29 cellular contexts compared by ENCODE assay signal in genomic region chr11:124977006-124977405, GRCh38. TPM values are rescaled to one million over a fixed set of nuclear protein-coding genes. Genes with fewer than 3 reads are reported as not detected.
"Had no signal": no experiment of that assay in that cellular context is flagged by ENCODE, and none has a peak within 500 bp of the region (broad histone marks: within the 10 kb centered on the region; RNA-seq: fewer than 3 reads in every experiment).

No MANE protein-coding gene starts in this region.

- H3K4me1 ChIP-seq: esophagus muscularis mucosa, foreskin keratinocyte, left lung, tibial artery had no signal

- H3K4me2 ChIP-seq: neural progenitor cell had no signal

- ATAC-seq: activated T-cell treated with anti-CD3 and anti-CD28 coated beads, Interleukin-2, amount 50 U/mL, for 4 hours; foreskin keratinocyte; left lung; naive thymus-derived CD8-positive, alpha-beta T cell; sciatic nerve; stimulated activated effector memory CD8-positive, alpha-beta T cell treated with anti-CD3 and anti-CD28 coated beads, Interleukin-12 subunit alpha, Interleukin-12 subunit beta, amount 100 ng/mL, for 72 hours; stimulated activated naive CD8-positive, alpha-beta T cell treated with anti-CD3 and anti-CD28 coated beads, Interleukin-15, amount 100 ng/mL, for 72 hours; WTC11 had no signal

- H3K27me3 ChIP-seq: cardiac muscle cell, esophagus muscularis mucosa, foreskin keratinocyte, left lung, neural progenitor cell, tibial artery had no signal

- H3K4me3 ChIP-seq: cardiac muscle cell, esophagus muscularis mucosa, left lung, lung, neural progenitor cell, tibial artery had no signal

- H3K9ac ChIP-seq: neural progenitor cell had no signal

- H3K27ac ChIP-seq: cardiac muscle cell, esophagus muscularis mucosa, foreskin keratinocyte, left lung, neural progenitor cell, tibial artery had no signal

- H3K36me3 ChIP-seq: cardiac muscle cell, esophagus muscularis mucosa, left lung, neural progenitor cell, tibial artery had no signal

- H3K9me3 ChIP-seq: tibial artery had no signal

- FAIRE-seq: small intestine had no signal

- DNase-seq: activated CD4-positive, alpha-beta T cell treated with anti-CD3 and anti-CD28 coated beads, Interleukin-2, amount 50 U/mL, for 4 hours; activated CD8-positive, alpha-beta memory T cell treated with anti-CD3 and anti-CD28 coated beads, Interleukin-2, amount 50 U/mL, for 48 hours; activated naive CD4-positive, alpha-beta T cell; activated naive CD8-positive, alpha-beta T cell treated with anti-CD3 and anti-CD28 coated beads for 36 hours; activated T-cell treated with anti-CD3 and anti-CD28 coated beads, Interleukin-2, amount 50 U/mL, for 4 hours; amniotic stem cell; effector memory CD4-positive, alpha-beta T cell; foreskin keratinocyte; kidney glomerular epithelial cell; left lung; posterior cingulate gyrus; small intestine; stimulated activated CD4-positive, alpha-beta T cell treated with anti-CD3 and anti-CD28 coated beads, Interleukin-2, amount 100 ng/mL, for 24 hours; stimulated activated naive CD8-positive, alpha-beta T cell treated with anti-CD3 and anti-CD28 coated beads, Interleukin-15, amount 100 ng/mL, for 72 hours; T1000; tibial artery had no signal

- H2AFZ ChIP-seq: neural progenitor cell had no signal

RNA-seq across cellular contexts. Expression of gene HEPACAM, which starts 41.2 kb away (rescaled TPM):
- total RNA-seq: activated CD8-positive, alpha-beta memory T cell treated with anti-CD3 and anti-CD28 coated beads for 36 hours; activated naive CD8-positive, alpha-beta T cell treated with anti-CD3 and anti-CD28 coated beads for 36 hours; activated T-cell treated with anti-CD3 and anti-CD28 coated beads, Interleukin-2, amount 50 U/mL, for 4 hours; activated T-helper 2 cell treated with anti-CD3 and anti-CD28 coated beads, Interferon-gamma antibody, Interleukin-2, Interleukin-4, amounts not matched to agents 10 μg/mL and 5 μg/mL and 100 μg/mL, durations not matched to agents 14 hours and 24 hours and 36 hours; chondrocyte; foreskin keratinocyte; left lung; lung; naive thymus-derived CD8-positive, alpha-beta T cell; T-helper 1 cell treated with Interleukin-12 subunit alpha and Interleukin-12 subunit beta and Interleukin-4 antibody, amounts not matched to agents 30 ng/mL and 1 ng/mL, for 36 hours; WTC11 had no signal
- polyA plus RNA-seq: cardiac muscle cell; foreskin keratinocyte; naive thymus-derived CD8-positive, alpha-beta T cell had no signal

RNA-seq across cellular contexts. Expression of gene HEPN1, which starts 58.0 kb away (rescaled TPM):
- total RNA-seq: activated CD8-positive, alpha-beta memory T cell treated with anti-CD3 and anti-CD28 coated beads for 36 hours; activated naive CD8-positive, alpha-beta T cell treated with anti-CD3 and anti-CD28 coated beads for 36 hours; activated T-cell treated with anti-CD3 and anti-CD28 coated beads, Interleukin-2, amount 50 U/mL, for 4 hours; activated T-helper 2 cell treated with anti-CD3 and anti-CD28 coated beads, Interferon-gamma antibody, Interleukin-2, Interleukin-4, amounts not matched to agents 10 μg/mL and 5 μg/mL and 100 μg/mL, durations not matched to agents 14 hours and 24 hours and 36 hours; cardiac muscle cell; chondrocyte; esophagus muscularis mucosa; foreskin keratinocyte; left lung; lung; naive thymus-derived CD8-positive, alpha-beta T cell; sciatic nerve; T-helper 1 cell treated with Interleukin-12 subunit alpha and Interleukin-12 subunit beta and Interleukin-4 antibody, amounts not matched to agents 30 ng/mL and 1 ng/mL, for 36 hours; ureter; WTC11 had no signal
- polyA plus RNA-seq: cardiac muscle cell; foreskin keratinocyte; lung; naive thymus-derived CD8-positive, alpha-beta T cell had no signal
